ENCODE assay signal across 8 cellular contexts in genomic region chr10:110803239-110803593, GRCh38.
DNase-seq lines count a peak whose midpoint lies in the region; ATAC-seq, FAIRE-seq and TF ChIP-seq lines count a peak whose summit lies in the region.

No MANE protein-coding gene starts in this region.

- TF ChIP-seq EP300 in HepG2 (IDR thresholded peaks at IDR 0.05; ENCODE audit: low read depth in 2 of 2, low read length in 2 of 2), result no peak
- no peak for TF ChIP-seq EP300 in HepG2 (CRISPR knock-in tag; IDR thresholded peaks at IDR 0.05; ENCODE audit: borderline replicate concordance)

- BruUV-seq in HepG2 (replicated peaks; lab: Mats Ljungman, UMichigan), result no TSS peak

- no peak for TF ChIP-seq RAD21 in HepG2 (CRISPR knock-in tag; IDR thresholded peaks at IDR 0.05)

- peak; percentile 56 for ATAC-seq in GM21381 (IDR thresholded peaks at IDR 0.05; ENCODE audit: unreplicated experiment)
- ATAC-seq in HG03571 (IDR thresholded peaks at IDR 0.05; ENCODE audit: unreplicated experiment), result peak; percentile 81
- no peak for ATAC-seq in HepG2
- no peak for ATAC-seq in psoas muscle

- no peak overlapping the region for H3K27ac ChIP-seq in HepG2 (ENCODE audit: extremely low read length, insufficient read depth, low read length)
- no peak overlapping the region for H3K27ac ChIP-seq in psoas muscle

- CTCF ChIA-PET in GM10248 (lab: Yijun Ruan, JAX) (interaction anchor here (0.8 to 4.2 kb wide), 37 partner anchors 9 to 299 kb away, joined by 3 to 55 read pairs (median 5); partner anchors contain the start of gene PDCD4), HepG2 (lab: Yijun Ruan, JAX; ENCODE audit: low intra/inter-chr PET ratio, low total read pairs) (interaction anchor here (2.2 kb wide), 1 partner anchor 91 kb away, joined by 19 read pairs; no protein-coding TSS in a partner anchor)

- H2AFZ ChIP-seq in HepG2 (ENCODE audit: low read length), result no peak overlapping the region

- in situ Hi-C loops in HepG2 (cut with HindIII; ENCODE audit: extremely low pct_ligation_motif_present, low pct_unique_long_range_greater_than_20kb), result no loop called here

- intact Hi-C loops in HepG2 (cut with micrococcal nuclease; ENCODE audit: unreplicated experiment), result loop anchor here (2.0 to 5.0 kb wide), 2 partner anchors 56 to 69 kb away; partner anchors contain the start of gene PDCD4
- intact Hi-C loops in psoas muscle (cut with DNase I), result loop anchor here (5.0 kb wide), 2 partner anchors 69 to 89 kb away; partner anchors contain the start of gene PDCD4 (in 1 of the 2)

- DNase-seq in GM10248 (ENCODE audit: extremely low spot score) (peak; percentile 43), HepG2 (ENCODE audit: low spot score) (no peak), psoas muscle (no peak), foreskin fibroblast (no peak), anterior cingulate cortex (lab: John Stamatoyannopoulos, UW) (no peak)
- no peak for DNase-seq in stimulated activated CD4-positive, alpha-beta T cell treated with anti-CD3 and anti-CD28 coated beads, Interleukin-1b, Interleukin-23, amount 100 ng/mL, for 48 hours

- H3K9ac ChIP-seq in HepG2 (ENCODE audit: insufficient read depth, low read depth, low read length), result no peak overlapping the region

- TF ChIP-seq CTCF in GM10248 (IDR thresholded peaks at IDR 0.05; ENCODE audit: control extremely low read depth, extremely low read depth, low read depth, missing control alignments) (no peak), HepG2 (CRISPR knock-in tag; IDR thresholded peaks at IDR 0.05) (no peak), psoas muscle (IDR thresholded peaks at IDR 0.05) (no peak), foreskin fibroblast (IDR thresholded peaks at IDR 0.05; ENCODE audit: low read depth, low read length) (no peak)

- POLR2A ChIA-PET in GM10248 (lab: Yijun Ruan, JAX) (interaction anchor here (0.7 to 2.2 kb wide), 9 partner anchors 14 to 116 kb away, joined by 3 to 8 read pairs (median 5); partner anchors contain the start of genes BBIP1, PDCD4 and SHOC2), HepG2 (lab: Yijun Ruan, JAX) (interaction anchor here (2.5 to 3.0 kb wide), 3 partner anchors 43 to 115 kb away, joined by 10 to 16 read pairs (median 15); partner anchors contain the start of genes BBIP1, PDCD4 and SHOC2)

- no peaks in the 10 kb centered on the region for H3K79me2 ChIP-seq in HepG2 (ENCODE audit: insufficient read depth, low read length)

- H3K27me3 ChIP-seq in HepG2 (ENCODE audit: control insufficient read depth in 1 of 2, insufficient read depth in 2 of 2, low read length in 2 of 2), result peaks cover 0 to 3% of the 10 kb centered on the region in 2 experiments; a peak in 1 of 5 replicates
- H3K27me3 ChIP-seq in psoas muscle (ENCODE audit: insufficient read depth in 3 of 3, low read length in 2 of 3), result no peaks in the 10 kb centered on the region

- H3K9me3 ChIP-seq in HepG2 (ENCODE audit: low read length), result no peaks in the 10 kb centered on the region
- no peaks in the 10 kb centered on the region for H3K9me3 ChIP-seq in psoas muscle

- no peaks in the 10 kb centered on the region for H3K36me3 ChIP-seq in HepG2 (replicated peaks in 1 of 2; ENCODE audit: control insufficient read depth in 1 of 2, insufficient read depth in 2 of 2, low read length in 2 of 2)
- H3K36me3 ChIP-seq in psoas muscle (ENCODE audit: insufficient read depth in 1 of 2, low read depth in 1 of 2), result peaks cover 3 to 50% of the 10 kb centered on the region in 2 donors

- FAIRE-seq in HepG2 (lab: Jason Lieb, UNC), result no peak

- peak overlapping the region; percentile 61 for H3K4me2 ChIP-seq in HepG2 (ENCODE audit: low read depth, low read length)

- H3K4me3 ChIP-seq in HepG2 (replicated peaks in 1 of 3; ENCODE audit: insufficient read depth in 1 of 3, low read depth in 2 of 3, low read length in 3 of 3) (0 out of 6 replicates have a peak overlapping the region, but pooled peaks of 1 of the 3 experiments have one; percentile 12), psoas muscle (no peak overlapping the region), foreskin fibroblast (ENCODE audit: low read depth in 1 of 2, low read length in 2 of 2) (no peak overlapping the region)

- H3K4me1 ChIP-seq in HepG2 (ENCODE audit: insufficient read depth, low read length) (peaks cover 22% of the 10 kb centered on the region), psoas muscle (peaks cover 16% of the 10 kb centered on the region)

- TF ChIP-seq POLR2A in HepG2 (IDR thresholded peaks at IDR 0.05; ENCODE audit: insufficient read depth in 1 of 2, low read depth in 2 of 2, low read length in 2 of 2), result no peak

- WGBS in HepG2 (ENCODE audit: low lambda C conversion rate), result 25% methylated on average over 5 of the region's 5 CpGs
- WGBS in psoas muscle, 3 donors, result 54 to 61% (median 60%) methylated on average over 5 of the region's 5 CpGs

- H4K20me1 ChIP-seq in HepG2 (ENCODE audit: insufficient read depth, low read length), result no peaks in the 10 kb centered on the region

TF ChIP-seq in HepG2, 621 proteins besides CTCF, POLR2A, EP300 and RAD21:
- TF ChIP-seq ZFP91 (CRISPR knock-in tag; IDR thresholded peaks at IDR 0.05; ENCODE audit: borderline replicate concordance) (no peak), ZBTB20 (CRISPR knock-in tag; IDR thresholded peaks at IDR 0.05; ENCODE audit: borderline replicate concordance, low read depth) (no peak), ZKSCAN8 (CRISPR knock-in tag; IDR thresholded peaks at IDR 0.05; ENCODE audit: borderline replicate concordance) (no peak), SOX5 (CRISPR knock-in tag; IDR thresholded peaks at IDR 0.05; ENCODE audit: borderline replicate concordance) (no peak), ZNF850 (CRISPR knock-in tag; conservative IDR thresholded peaks at IDR 0.05) (no peak), POGK (CRISPR knock-in tag; conservative IDR thresholded peaks at IDR 0.05) (no peak)

Comparison
In these comparisons a context has a peak if more than half of its experiments do, and no peak if none do; other contexts are left out.
1. ATAC-seq: peak in GM21381 (single experiment) and HG03571 (single experiment); none in HepG2 (single experiment) and psoas muscle (0 of 4).